In genomic region chr6:111589366-111589765, GRCh38 we compare ENCODE assay signal across 9 cellular contexts. TPM values are rescaled to one million over a fixed set of nuclear protein-coding genes. Genes with fewer than 3 reads are reported as not detected.
DNase-seq lines count a peak whose midpoint lies in the region; ATAC-seq, FAIRE-seq and TF ChIP-seq lines count a peak whose summit lies in the region.
"Had no signal": no experiment of that assay in that cellular context is flagged by ENCODE, and none has a peak within 500 bp of the region (broad histone marks: within the 10 kb centered on the region; RNA-seq: fewer than 3 reads in every experiment).

No MANE protein-coding gene starts in this region.

- H3K79me2 ChIP-seq in smooth muscle cell (ENCODE audit: low read depth): peaks cover 3% of the 10 kb centered on the region

- ATAC-seq in foreskin keratinocyte: peak; percentile 82
- no peak for ATAC-seq in HG03460 (IDR thresholded peaks at IDR 0.05; ENCODE audit: unreplicated experiment)
- no peak for ATAC-seq in HG02840 (IDR thresholded peaks at IDR 0.05; ENCODE audit: low FRiP score, unreplicated experiment)
- no peak for ATAC-seq in HG03139 (IDR thresholded peaks at IDR 0.05; ENCODE audit: unreplicated experiment)

- TF ChIP-seq CTCF in foreskin keratinocyte (conservative IDR thresholded peaks at IDR 0.05) (no peak), smooth muscle cell (IDR thresholded peaks at IDR 0.05; ENCODE audit: borderline replicate concordance, insufficient read depth, poor library complexity, severe bottlenecking) (no peak)

- no peaks in the 10 kb centered on the region for H3K27me3 ChIP-seq in foreskin keratinocyte
- H3K27me3 ChIP-seq in smooth muscle cell (ENCODE audit: low read depth): no peaks in the 10 kb centered on the region

- H3K9me3 ChIP-seq in smooth muscle cell (replicated peaks; ENCODE audit: low read depth): no peaks in the 10 kb centered on the region

- peak; percentile 87 for FAIRE-seq in H54 (lab: Jason Lieb, UNC)

- no peak overlapping the region for H3K4me3 ChIP-seq in smooth muscle cell

- peaks cover 18% of the 10 kb centered on the region for H3F3A ChIP-seq in smooth muscle cell (ENCODE audit: low read depth)

- H3K27ac ChIP-seq in foreskin keratinocyte (peak overlapping the region; percentile 94), smooth muscle cell (ENCODE audit: low read depth) (peak overlapping the region; percentile 87)

- DNase-seq in H54 (ENCODE audit: insufficient read length, low spot score) (peak; percentile 33), SW480 (ENCODE audit: low spot score) (peak; percentile 85), foreskin keratinocyte (peak; percentile 78 to 91), smooth muscle cell (lab: John Stamatoyannopoulos, UW; ENCODE audit: unreplicated experiment) (no peak), NCI-H524 (lab: John Stamatoyannopoulos, UW) (no peak)
- DNase-seq: naive B cell had no signal

- H4K20me1 ChIP-seq in smooth muscle cell (ENCODE audit: low read depth): peaks cover 29% of the 10 kb centered on the region

- H3K36me3 ChIP-seq in smooth muscle cell (ENCODE audit: low read depth): no peaks in the 10 kb centered on the region

- 11% methylated on average over 3 of the region's 3 CpGs for WGBS in smooth muscle cell (ENCODE audit: low lambda C conversion rate)

- H3K9ac ChIP-seq in smooth muscle cell (ENCODE audit: low read depth): peak overlapping the region; percentile 45

- TF ChIP-seq POLR2A in H54 (IDR thresholded peaks at IDR 0.05; ENCODE audit: low read depth, low read length): 0 out of 2 replicates have a peak, but pooled peaks have one; percentile 29

- H2AFZ ChIP-seq in smooth muscle cell (ENCODE audit: low read depth): no peak overlapping the region

- peak overlapping the region; percentile 57 for H3K4me2 ChIP-seq in smooth muscle cell

- peaks cover 68% of the 10 kb centered on the region for H3K4me1 ChIP-seq in foreskin keratinocyte
- H3K4me1 ChIP-seq in smooth muscle cell (ENCODE audit: low read depth): peaks cover 31% of the 10 kb centered on the region

RNA-seq across cellular contexts. Expression of gene TRAF3IP2, which starts 16.3 kb away (rescaled TPM):
- total RNA-seq in foreskin keratinocyte (85.1 and 98.9 TPM in 2 replicates), smooth muscle cell (13.1 and 21.2 TPM in 2 replicates)
- polyA plus RNA-seq in foreskin keratinocyte (73.2 and 77.9 TPM in 2 replicates), smooth muscle cell (10.2 and 17.1 TPM in 2 replicates)

Comparison
In these comparisons a context has a peak if more than half of its experiments do, and no peak if none do; other contexts are left out.
1. DNase-seq: peak in H54 (single experiment), SW480 (single experiment) and foreskin keratinocyte (2 of 2); none in smooth muscle cell (single experiment) and NCI-H524 (0 of 2).